In the genomic region with DNA sequence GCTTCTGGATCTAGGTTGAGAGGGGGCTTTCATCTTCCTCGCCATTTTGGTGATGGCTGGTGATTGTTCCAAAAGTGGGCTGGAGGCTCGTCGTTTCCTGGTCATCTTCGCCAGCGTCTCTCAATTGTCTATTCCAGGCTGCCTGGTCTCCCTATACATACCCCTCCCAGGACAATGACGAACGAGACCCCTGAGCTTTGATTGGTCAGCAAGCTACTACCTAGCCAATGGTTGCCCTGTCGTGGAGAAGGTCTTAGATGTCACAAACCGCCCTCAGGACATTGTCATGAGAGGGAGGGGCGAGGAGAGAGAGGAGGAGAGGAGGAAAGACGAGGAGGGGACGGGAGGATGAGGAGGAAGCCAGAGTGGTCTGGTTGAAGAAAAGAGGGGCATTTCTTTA, we compare ENCODE assay signal across 10 cellular contexts. TPM values are rescaled to one million over a fixed set of nuclear protein-coding genes. Genes with fewer than 3 reads are reported as not detected.
"Had no signal": no experiment of that assay in that cellular context is flagged by ENCODE, and none has a peak within 500 bp of the region (broad histone marks: within the 10 kb centered on the region; RNA-seq: fewer than 3 reads in every experiment).

No MANE protein-coding gene starts in this region.

- DNase-seq: IMR-90, KBM-7, KG1 had no signal

- H3K9ac ChIP-seq: KMS-11 had no signal

- FAIRE-seq: HepG2, HTR-8/SVneo had no signal

- H3K4me2 ChIP-seq: KMS-11 had no signal

- ATAC-seq: HepG2 had no signal

- H3K27ac ChIP-seq: HL-60, KMS-11 had no signal

RNA-seq across cellular contexts. Expression of a gene that starts 7.7 kb away (rescaled TPM):
- total RNA-seq: HepG2, HT-29, HT1080, IMR-90 had no signal
- polyA plus RNA-seq: HepG2, IgD-negative memory B cell, IMR-90 had no signal
